In the genomic region with DNA sequence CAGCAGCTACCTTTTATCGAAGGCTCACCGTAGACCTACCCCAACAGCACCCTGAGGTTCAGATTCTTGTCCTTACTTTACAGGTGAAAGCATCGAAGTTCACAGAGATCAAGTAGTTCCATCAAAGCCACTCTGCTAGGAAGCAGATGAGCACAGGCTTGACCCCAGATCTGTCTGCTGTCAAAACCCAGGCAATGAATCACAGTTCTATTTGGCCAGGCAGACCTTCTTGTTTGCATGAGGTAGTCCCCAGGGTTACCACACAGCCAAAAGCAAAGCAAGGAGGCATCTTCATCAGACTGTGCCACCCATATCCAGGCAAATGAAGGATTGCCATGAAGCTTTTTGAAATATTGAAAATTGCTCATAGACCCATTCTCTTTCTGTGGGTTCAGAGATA, we compare ENCODE assay signal across 20 cellular contexts.
"Had no signal": no experiment of that assay in that cellular context is flagged by ENCODE, and none has a peak within 500 bp of the region (broad histone marks: within the 10 kb centered on the region; RNA-seq: fewer than 3 reads in every experiment).

No MANE protein-coding gene starts in this region.

- H3K36me3 ChIP-seq: brain microvascular endothelial cell, esophagus squamous epithelium, lower lobe of right lung, upper lobe of right lung, WERI-Rb-1 had no signal

- H3K27me3 ChIP-seq: upper lobe of right lung had no signal

- H3K4me3 Mint-ChIP-seq: activated CD4-positive, alpha-beta memory T cell treated with anti-CD3 and anti-CD28 coated beads, Interleukin-2, amount 10 ng/mL, durations not matched to agents 7 days and 5 days; activated CD4-positive, alpha-beta T cell treated with anti-CD3 and anti-CD28 coated beads for 36 hours; activated naive CD8-positive, alpha-beta T cell; endodermal cell; natural killer cell; stimulated activated naive CD8-positive, alpha-beta T cell treated with anti-CD3 and anti-CD28 coated beads, Interleukin-15, Interleukin-2, amounts not matched to agents 100 ng/mL and 50 ng/mL, for 24 hours; T-cell had no signal

- H3K27ac Mint-ChIP-seq: activated CD4-positive, alpha-beta memory T cell treated with anti-CD3 and anti-CD28 coated beads, Interleukin-2, amount 10 ng/mL, durations not matched to agents 7 days and 5 days; activated CD4-positive, alpha-beta T cell treated with anti-CD3 and anti-CD28 coated beads for 36 hours; activated naive CD8-positive, alpha-beta T cell; endodermal cell; natural killer cell; stimulated activated naive CD8-positive, alpha-beta T cell treated with anti-CD3 and anti-CD28 coated beads, Interleukin-15, Interleukin-2, amounts not matched to agents 100 ng/mL and 50 ng/mL, for 24 hours; T-cell had no signal

- H3K9me3 Mint-ChIP-seq: activated CD4-positive, alpha-beta memory T cell treated with anti-CD3 and anti-CD28 coated beads, Interleukin-2, amount 10 ng/mL, durations not matched to agents 7 days and 5 days; natural killer cell; stimulated activated naive CD8-positive, alpha-beta T cell treated with anti-CD3 and anti-CD28 coated beads, Interleukin-15, Interleukin-2, amounts not matched to agents 100 ng/mL and 50 ng/mL, for 24 hours; T-cell had no signal

- H3K36me3 Mint-ChIP-seq: activated naive CD8-positive, alpha-beta T cell; natural killer cell; T-cell had no signal

- H3K27ac ChIP-seq: brain microvascular endothelial cell, esophagus squamous epithelium, lower lobe of right lung, upper lobe of right lung, WERI-Rb-1 had no signal

- H3K9me3 ChIP-seq: esophagus squamous epithelium, lower lobe of right lung, upper lobe of right lung had no signal

- H3K4me3 ChIP-seq: esophagus squamous epithelium, lower lobe of right lung, upper lobe of right lung had no signal

- DNase-seq: activated CD4-positive, alpha-beta memory T cell treated with anti-CD3 and anti-CD28 coated beads, Interleukin-2, amount 10 ng/mL, durations not matched to agents 7 days and 5 days; activated CD4-positive, alpha-beta T cell treated with anti-CD3 and anti-CD28 coated beads for 36 hours; activated gamma-delta T cell; activated T-cell treated with anti-CD3 and anti-CD28 coated beads, Interleukin-2, amount 50 U/mL, for 48 hours; amygdala; brain microvascular endothelial cell; cerebellar nuclear complex; esophagus squamous epithelium; foreskin fibroblast; kidney; lower lobe of right lung; natural killer cell; stimulated activated CD4-positive, alpha-beta T cell treated with anti-CD3 and anti-CD28 coated beads, Interleukin-4, amount 100 ng/mL, for 1 hour; stimulated activated CD8-positive, alpha-beta memory T cell treated with anti-CD3 and anti-CD28 coated beads, Interleukin-4, amount 100 ng/mL, for 48 hours; T-cell; upper lobe of right lung; WERI-Rb-1 had no signal

- H3K4me1 Mint-ChIP-seq: activated CD4-positive, alpha-beta T cell treated with anti-CD3 and anti-CD28 coated beads for 36 hours; natural killer cell had no signal

- ATAC-seq: activated CD4-positive, alpha-beta T cell treated with anti-CD3 and anti-CD28 coated beads for 36 hours; lower lobe of right lung; natural killer cell; T-cell; upper lobe of right lung had no signal
